In the genomic region with DNA sequence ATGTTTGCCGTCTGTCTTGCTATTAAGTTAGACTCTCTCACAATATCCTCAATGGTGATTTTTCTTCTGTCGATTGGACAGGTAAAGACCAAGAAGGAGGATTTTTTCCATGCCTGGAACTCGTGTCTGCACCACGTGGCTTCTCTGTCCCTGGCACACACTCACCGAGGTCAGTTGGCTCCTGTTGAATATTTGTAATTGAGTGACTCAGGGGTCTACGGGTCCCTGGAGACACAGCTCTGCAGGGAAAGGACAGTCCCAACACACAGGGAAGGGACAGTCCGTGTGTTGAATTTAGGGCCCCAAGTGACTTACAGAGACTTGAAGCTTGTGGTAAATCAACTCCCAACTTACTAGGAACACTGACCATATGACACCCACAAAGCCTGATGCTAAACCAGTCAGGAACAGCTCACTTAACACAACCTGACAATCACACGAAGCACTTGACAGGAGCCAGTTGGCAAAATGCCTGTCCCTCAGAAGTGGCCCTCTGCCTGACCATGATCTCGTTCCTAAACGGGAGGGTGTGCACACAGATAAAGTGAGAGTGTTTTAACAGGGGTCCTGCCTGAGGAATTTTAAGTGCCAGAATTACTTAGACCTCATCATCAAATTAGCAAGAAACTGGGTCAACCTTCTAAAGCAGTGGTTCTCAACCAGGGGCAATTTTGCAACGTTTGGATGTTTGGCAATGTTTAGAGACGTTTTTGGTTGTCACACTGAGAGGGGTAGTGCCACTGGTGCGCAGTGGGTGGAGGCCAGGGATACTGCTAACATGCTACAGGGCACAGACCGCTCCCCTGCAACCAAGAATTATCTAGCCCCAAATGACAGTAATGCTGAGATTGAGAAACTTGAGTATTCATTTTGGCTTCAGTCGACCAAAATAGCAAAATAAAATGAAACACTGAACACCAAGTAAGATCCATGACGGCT, we compare ENCODE assay signal across 1 cellular context.
TF ChIP-seq lines count a peak whose summit lies in the region.

No MANE protein-coding gene starts in this region.

TF ChIP-seq in HepG2, 621 proteins besides CTCF, POLR2A, EP300 and RAD21:
- TF ChIP-seq, protein P1, sequence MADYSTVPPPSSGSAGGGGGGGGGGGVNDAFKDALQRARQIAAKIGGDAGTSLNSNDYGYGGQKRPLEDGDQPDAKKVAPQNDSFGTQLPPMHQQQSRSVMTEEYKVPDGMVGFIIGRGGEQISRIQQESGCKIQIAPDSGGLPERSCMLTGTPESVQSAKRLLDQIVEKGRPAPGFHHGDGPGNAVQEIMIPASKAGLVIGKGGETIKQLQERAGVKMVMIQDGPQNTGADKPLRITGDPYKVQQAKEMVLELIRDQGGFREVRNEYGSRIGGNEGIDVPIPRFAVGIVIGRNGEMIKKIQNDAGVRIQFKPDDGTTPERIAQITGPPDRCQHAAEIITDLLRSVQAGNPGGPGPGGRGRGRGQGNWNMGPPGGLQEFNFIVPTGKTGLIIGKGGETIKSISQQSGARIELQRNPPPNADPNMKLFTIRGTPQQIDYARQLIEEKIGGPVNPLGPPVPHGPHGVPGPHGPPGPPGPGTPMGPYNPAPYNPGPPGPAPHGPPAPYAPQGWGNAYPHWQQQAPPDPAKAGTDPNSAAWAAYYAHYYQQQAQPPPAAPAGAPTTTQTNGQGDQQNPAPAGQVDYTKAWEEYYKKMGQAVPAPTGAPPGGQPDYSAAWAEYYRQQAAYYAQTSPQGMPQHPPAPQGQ (CRISPR knock-in tag; IDR thresholded peaks at IDR 0.05; ENCODE audit: borderline replicate concordance) = no peak
- TF ChIP-seq ETV6 (CRISPR knock-in tag; conservative IDR thresholded peaks at IDR 0.05) (no peak), ZNF816 (CRISPR knock-in tag; IDR thresholded peaks at IDR 0.05; ENCODE audit: borderline replicate concordance) (no peak), ZNF7 (CRISPR knock-in tag; IDR thresholded peaks at IDR 0.05) (no peak), XRCC5 (optimal IDR thresholded peaks at IDR 0.05; ENCODE audit: low read length) (peak; percentile 37), SRY (CRISPR knock-in tag; IDR thresholded peaks at IDR 0.05) (no peak), IRX3 (CRISPR knock-in tag; IDR thresholded peaks at IDR 0.05; ENCODE audit: borderline replicate concordance, low read depth) (no peak), FOSL2 (CRISPR knock-in tag; IDR thresholded peaks at IDR 0.05) (peak; percentile 36; the same call in 1 of the 2 replicates), MAF1 (CRISPR knock-in tag; IDR thresholded peaks at IDR 0.05; ENCODE audit: borderline replicate concordance) (no peak), GATA4 (IDR thresholded peaks at IDR 0.05; ENCODE audit: borderline replicate concordance, low read depth) (no peak), ZNF337 (CRISPR knock-in tag; IDR thresholded peaks at IDR 0.05; ENCODE audit: borderline replicate concordance, low read depth) (no peak), KAT2B (IDR thresholded peaks at IDR 0.05; ENCODE audit: borderline replicate concordance, low read depth, low read length) (no peak), SIN3B (IDR thresholded peaks at IDR 0.05; ENCODE audit: low read length) (no peak), ZSCAN12 (CRISPR knock-in tag; IDR thresholded peaks at IDR 0.05) (no peak), ZNF251 (CRISPR knock-in tag; IDR thresholded peaks at IDR 0.05) (no peak), ZFP36L1 (CRISPR knock-in tag; IDR thresholded peaks at IDR 0.05) (0 out of 2 replicates have a peak, but pooled peaks have one; percentile 8)
- TF ChIP-seq, protein P2, sequence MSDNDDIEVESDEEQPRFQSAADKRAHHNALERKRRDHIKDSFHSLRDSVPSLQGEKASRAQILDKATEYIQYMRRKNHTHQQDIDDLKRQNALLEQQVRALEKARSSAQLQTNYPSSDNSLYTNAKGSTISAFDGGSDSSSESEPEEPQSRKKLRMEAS (IDR thresholded peaks at IDR 0.05) = peak; percentile 16; the same call in 1 of the 2 replicates
- TF ChIP-seq, protein P3, sequence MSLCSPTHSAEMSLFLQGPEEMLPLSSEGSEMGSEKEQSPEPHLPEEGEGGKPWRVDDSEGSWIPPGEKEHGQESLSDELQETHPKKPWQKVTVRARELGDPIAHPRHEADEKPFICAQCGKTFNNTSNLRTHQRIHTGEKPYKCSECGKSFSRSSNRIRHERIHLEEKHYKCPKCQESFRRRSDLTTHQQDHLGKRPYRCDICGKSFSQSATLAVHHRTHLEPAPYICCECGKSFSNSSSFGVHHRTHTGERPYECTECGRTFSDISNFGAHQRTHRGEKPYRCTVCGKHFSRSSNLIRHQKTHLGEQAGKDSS (CRISPR knock-in tag; IDR thresholded peaks at IDR 0.05; ENCODE audit: borderline replicate concordance, low read depth) = no peak
- TF ChIP-seq, protein P4, sequence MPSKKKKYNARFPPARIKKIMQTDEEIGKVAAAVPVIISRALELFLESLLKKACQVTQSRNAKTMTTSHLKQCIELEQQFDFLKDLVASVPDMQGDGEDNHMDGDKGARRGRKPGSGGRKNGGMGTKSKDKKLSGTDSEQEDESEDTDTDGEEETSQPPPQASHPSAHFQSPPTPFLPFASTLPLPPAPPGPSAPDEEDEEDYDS (CRISPR knock-in tag; IDR thresholded peaks at IDR 0.05) = no peak
